1 cellular context compared by ENCODE assay signal in genomic region chr6:160667854-160668481, GRCh38.
TF ChIP-seq lines count a peak whose summit lies in the region.

No MANE protein-coding gene starts in this region.

TF ChIP-seq in H1, 55 proteins besides CTCF, POLR2A, EP300 and RAD21:
- no peak for TF ChIP-seq SRF (IDR thresholded peaks at IDR 0.05; ENCODE audit: low read depth, low read length)
- TF ChIP-seq SP1 (IDR thresholded peaks at IDR 0.05; ENCODE audit: low read depth, low read length), result no peak
- TF ChIP-seq GABPA (IDR thresholded peaks at IDR 0.05; ENCODE audit: borderline replicate concordance, insufficient read depth, low read length), result no peak
- no peak for TF ChIP-seq SIN3A (conservative IDR thresholded peaks at IDR 0.05 in 1 of 2, IDR thresholded peaks at IDR 0.05 in 1 of 2; ENCODE audit: low read depth in 1 of 2, low read length in 2 of 2)
- no peak for TF ChIP-seq CTBP2 (IDR thresholded peaks at IDR 0.05; ENCODE audit: borderline replicate concordance, insufficient read depth, insufficient read length, low read length)
- TF ChIP-seq CHD7 (IDR thresholded peaks at IDR 0.05; ENCODE audit: insufficient replicate concordance, low read length), result no peak
- no peak for TF ChIP-seq CHD1 (IDR thresholded peaks at IDR 0.05; ENCODE audit: low read depth, low read length)
- TF ChIP-seq ZNF274 (IDR thresholded peaks at IDR 0.05; ENCODE audit: borderline replicate concordance, extremely low read depth, low read length), result no peak
